In genomic region chr19:50275577-50276368, GRCh38 we compare ENCODE assay signal across 1 cellular context.
TF ChIP-seq lines count a peak whose summit lies in the region.

No MANE protein-coding gene starts in this region.

TF ChIP-seq in HepG2, 621 proteins besides CTCF, POLR2A, EP300 and RAD21 (continued from another document and continues in another):
- TF ChIP-seq LBX2 (CRISPR knock-in tag; IDR thresholded peaks at IDR 0.05; ENCODE audit: borderline replicate concordance) (no peak), THAP9 (CRISPR knock-in tag; IDR thresholded peaks at IDR 0.05; ENCODE audit: borderline replicate concordance) (peak; percentile 54; the same call in 1 of the 2 replicates), ZNF839 (CRISPR knock-in tag; IDR thresholded peaks at IDR 0.05; ENCODE audit: borderline replicate concordance) (no peak), KDM2A (CRISPR knock-in tag; IDR thresholded peaks at IDR 0.05; ENCODE audit: borderline replicate concordance, low read depth) (peak; percentile 70; the same call in 1 of the 2 replicates), MAFF (IDR thresholded peaks at IDR 0.05; ENCODE audit: low read depth, low read length) (no peak), KDM1A (CRISPR knock-in tag; IDR thresholded peaks at IDR 0.05) (no peak), RFX1 (IDR thresholded peaks at IDR 0.05) (no peak), RERE (CRISPR knock-in tag; IDR thresholded peaks at IDR 0.05; ENCODE audit: low read depth) (no peak), ZNF556 (CRISPR knock-in tag; IDR thresholded peaks at IDR 0.05; ENCODE audit: borderline replicate concordance) (no peak; the same call in 1 of the 2 replicates), CSRNP1 (CRISPR knock-in tag; IDR thresholded peaks at IDR 0.05) (0 out of 2 replicates have a peak, but pooled peaks have one; percentile 25), ZNF746 (CRISPR knock-in tag; IDR thresholded peaks at IDR 0.05) (no peak), KAT8 (CRISPR knock-in tag; IDR thresholded peaks at IDR 0.05) (0 out of 2 replicates have a peak, but pooled peaks have one; percentile 29), PPARG (CRISPR knock-in tag; conservative IDR thresholded peaks at IDR 0.05) (no peak; the same call in 1 of the 2 replicates), ZNF577 (CRISPR knock-in tag; IDR thresholded peaks at IDR 0.05; ENCODE audit: borderline replicate concordance, low read depth) (no peak), TBX2 (CRISPR knock-in tag; IDR thresholded peaks at IDR 0.05; ENCODE audit: borderline replicate concordance) (no peak), ZNF569 (CRISPR knock-in tag; IDR thresholded peaks at IDR 0.05; ENCODE audit: borderline replicate concordance) (no peak), STAG1 (CRISPR knock-in tag; IDR thresholded peaks at IDR 0.05) (peak; percentile 21), CREBL2 (CRISPR knock-in tag; IDR thresholded peaks at IDR 0.05; ENCODE audit: borderline replicate concordance) (no peak), REXO4 (CRISPR knock-in tag; IDR thresholded peaks at IDR 0.05; ENCODE audit: borderline replicate concordance) (no peak), PREB (CRISPR knock-in tag; IDR thresholded peaks at IDR 0.05) (no peak), ZNF646 (CRISPR knock-in tag; IDR thresholded peaks at IDR 0.05) (no peak), CREB1 (IDR thresholded peaks at IDR 0.05) (no peak), CREB1 (CRISPR knock-in tag; IDR thresholded peaks at IDR 0.05) (no peak), SP2 (CRISPR knock-in tag; IDR thresholded peaks at IDR 0.05) (no peak), ZSCAN29 (CRISPR knock-in tag; conservative IDR thresholded peaks at IDR 0.05) (no peak), CBX5 (CRISPR knock-in tag; IDR thresholded peaks at IDR 0.05; ENCODE audit: borderline replicate concordance) (no peak), ZNF34 (CRISPR knock-in tag; IDR thresholded peaks at IDR 0.05; ENCODE audit: borderline replicate concordance) (no peak)
